In the genomic region with DNA sequence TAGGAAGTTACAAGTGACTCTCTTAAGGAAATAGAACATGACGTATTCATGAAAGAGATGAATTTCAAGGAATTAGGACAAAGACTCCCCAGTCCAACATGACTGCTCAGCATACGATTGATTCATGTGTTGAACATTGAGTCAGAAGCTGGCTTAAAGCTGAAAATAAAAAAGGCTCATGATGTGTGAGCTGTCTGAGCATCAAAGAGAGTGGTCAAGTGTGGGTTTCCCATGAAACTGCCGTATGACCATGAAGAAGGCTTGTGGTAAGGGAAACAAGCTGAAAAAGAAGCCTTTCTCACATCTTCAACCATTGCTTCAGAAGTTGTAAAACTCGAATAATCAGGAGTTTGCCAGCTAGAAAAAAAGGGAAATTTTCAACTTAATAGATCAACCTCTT, we compare ENCODE assay signal across 28 cellular contexts.
DNase-seq lines count a peak whose midpoint lies in the region; ATAC-seq, FAIRE-seq and TF ChIP-seq lines count a peak whose summit lies in the region.
"Had no signal": no experiment of that assay in that cellular context is flagged by ENCODE, and none has a peak within 500 bp of the region (broad histone marks: within the 10 kb centered on the region; RNA-seq: fewer than 3 reads in every experiment).

No MANE protein-coding gene starts in this region.

- H3K4me2 ChIP-seq in BLaER1 (peak overlapping the region; percentile 85), MM.1S (ENCODE audit: low read depth, low read length) (no peak overlapping the region), astrocyte (ENCODE audit: low read length) (no peak overlapping the region)
- H3K4me2 ChIP-seq: SK-N-SH had no signal

- H3K9me3 ChIP-seq in BLaER1 (0 out of 2 replicates have a peak, but pooled peaks cover 6% of the 10 kb centered on the region), MM.1S (replicated peaks; ENCODE audit: insufficient read depth, low read length) (no peaks in the 10 kb centered on the region), astrocyte (ENCODE audit: insufficient read depth, low read depth, low read length) (no peaks in the 10 kb centered on the region)
- H3K9me3 ChIP-seq: MG63, SK-N-SH had no signal

- peak overlapping the region; percentile 66; the same call in 1 of the 2 replicates for H3K27ac ChIP-seq in BLaER1
- no peak overlapping the region for H3K27ac ChIP-seq in MM.1S (ENCODE audit: low read length)
- H3K27ac ChIP-seq in astrocyte (ENCODE audit: low read depth, low read length), result no peak overlapping the region
- H3K27ac ChIP-seq: GM23248 had no signal

- H3K36me3 Mint-ChIP-seq in astrocyte (ENCODE audit: low read depth, unreplicated experiment) (no peaks in the 10 kb centered on the region), mesothelial cell of epicardium (no peaks in the 10 kb centered on the region)

- H3K9me2 ChIP-seq in MM.1S (replicated peaks; ENCODE audit: insufficient read depth, low read length), result no peaks in the 10 kb centered on the region
- H3K9me2 ChIP-seq: SK-N-SH had no signal

- TF ChIP-seq CTCF in MM.1S (IDR thresholded peaks at IDR 0.05; ENCODE audit: low read length) (no peak), astrocyte (IDR thresholded peaks at IDR 0.05; ENCODE audit: insufficient read depth, low read depth, low read length) (no peak), mesothelial cell of epicardium (IDR thresholded peaks at IDR 0.05; ENCODE audit: unreplicated experiment) (no peak)

- H3K27ac Mint-ChIP-seq in astrocyte (ENCODE audit: unreplicated experiment), result no peak overlapping the region
- H3K27ac Mint-ChIP-seq in mesothelial cell of epicardium, result no peak overlapping the region
- H3K27ac Mint-ChIP-seq: CD4-positive, alpha-beta T cell had no signal

- H3K4me1 Mint-ChIP-seq in astrocyte (ENCODE audit: low read depth, unreplicated experiment) (peaks cover 9% of the 10 kb centered on the region), mesothelial cell of epicardium (peaks cover 9% of the 10 kb centered on the region)

- H3K79me2 ChIP-seq in MM.1S (ENCODE audit: low read length) (no peaks in the 10 kb centered on the region), astrocyte (ENCODE audit: insufficient read depth, low read length) (no peaks in the 10 kb centered on the region)

- no peak overlapping the region for H3K4me3 Mint-ChIP-seq in astrocyte (ENCODE audit: unreplicated experiment)
- no peak overlapping the region for H3K4me3 Mint-ChIP-seq in mesothelial cell of epicardium
- H3K4me3 Mint-ChIP-seq: CD4-positive, alpha-beta T cell had no signal

- DNase-seq in MM.1S, result peak; percentile 42
- peak; percentile 58 for DNase-seq in astrocyte (ENCODE audit: low read depth)
- peak; percentile 74 for DNase-seq in foreskin melanocyte
- DNase-seq in mesothelial cell of epicardium (ENCODE audit: low spot score in 2 of 2, unreplicated experiment in 2 of 2), result no peak
- no peak for DNase-seq in NCI-H1092 (lab: John Stamatoyannopoulos, UW)
- DNase-seq in NCI-H524 (lab: John Stamatoyannopoulos, UW), result no peak
- DNase-seq: 8988T; CD4-positive, alpha-beta T cell; DMS79; EL; GDM1; GM23248; H7; IMR-90; KG1; MG63; NCI-H1048; NCI-H1417 treated with DMSO at 0.1 percent for 48 hours; NCI-H187; NCI-H2171 treated with DMSO at 0.1 percent for 48 hours; NCI-H510A treated with DMSO at 0.1 percent for 48 hours; NCI-H748 treated with DMSO at 0.1 percent for 48 hours; PC-3; SK-N-SH; SW 1271 had no signal

- H3F3A ChIP-seq in MM.1S (ENCODE audit: insufficient read depth, low read length), result no peaks in the 10 kb centered on the region

- H3K9ac ChIP-seq in BLaER1 (no peak overlapping the region), MM.1S (ENCODE audit: low read length) (no peak overlapping the region), astrocyte (ENCODE audit: low read length) (no peak overlapping the region)
- H3K9ac ChIP-seq: GM23248, SK-N-SH had no signal

- ATAC-seq in HG02938 (IDR thresholded peaks at IDR 0.05; ENCODE audit: unreplicated experiment), result no peak
- ATAC-seq: PC-3 had no signal

- H3K27me3 Mint-ChIP-seq in astrocyte (ENCODE audit: low read depth, unreplicated experiment), result peaks cover 6% of the 10 kb centered on the region
- H3K27me3 Mint-ChIP-seq in mesothelial cell of epicardium (ENCODE audit: low read depth), result no peaks in the 10 kb centered on the region
- H3K27me3 Mint-ChIP-seq: CD4-positive, alpha-beta T cell had no signal

- H4K20me1 ChIP-seq in BLaER1 (no peaks in the 10 kb centered on the region), MM.1S (ENCODE audit: insufficient read depth, low read length) (no peaks in the 10 kb centered on the region), astrocyte (ENCODE audit: insufficient read depth, low read length) (no peaks in the 10 kb centered on the region)

- H2AFZ ChIP-seq in MM.1S (ENCODE audit: low read length) (no peak overlapping the region), astrocyte (ENCODE audit: low read depth, low read length) (no peak overlapping the region)
- H2AFZ ChIP-seq: GM23248 had no signal

- H3K4me3 ChIP-seq in BLaER1 (peak overlapping the region; percentile 34; the same call in 1 of the 2 replicates), MM.1S (ENCODE audit: low read length) (no peak overlapping the region), astrocyte (ENCODE audit: insufficient read depth, low read depth, low read length) (no peak overlapping the region)
- H3K4me3 ChIP-seq: GM23248, MG63 had no signal

- H3K9me3 Mint-ChIP-seq in astrocyte (ENCODE audit: unreplicated experiment), result peaks cover 3% of the 10 kb centered on the region
- H3K9me3 Mint-ChIP-seq in mesothelial cell of epicardium, result peaks cover 11% of the 10 kb centered on the region

- H3K4me1 ChIP-seq in BLaER1, result peaks cover 76% of the 10 kb centered on the region
- H3K4me1 ChIP-seq in MM.1S (ENCODE audit: low read length), result no peaks in the 10 kb centered on the region
- H3K4me1 ChIP-seq in astrocyte (ENCODE audit: insufficient read depth, low read length), result no peaks in the 10 kb centered on the region

- FAIRE-seq in astrocyte (lab: Jason Lieb, UNC), result no peak
- FAIRE-seq: GM19239 had no signal

- H3K27me3 ChIP-seq in BLaER1, result no peaks in the 10 kb centered on the region
- no peaks in the 10 kb centered on the region for H3K27me3 ChIP-seq in MM.1S (replicated peaks; ENCODE audit: insufficient read depth, low read length)
- no peaks in the 10 kb centered on the region for H3K27me3 ChIP-seq in astrocyte (ENCODE audit: insufficient read depth, low read length)
- H3K27me3 ChIP-seq: MG63 had no signal

- H3K36me3 ChIP-seq in BLaER1 (no peaks in the 10 kb centered on the region), MM.1S (replicated peaks; ENCODE audit: insufficient read depth, low read length) (no peaks in the 10 kb centered on the region), astrocyte (ENCODE audit: insufficient read depth, low read length) (no peaks in the 10 kb centered on the region)
- H3K36me3 ChIP-seq: MG63 had no signal

Comparison
In these comparisons a context has a peak if more than half of its experiments do, and no peak if none do; other contexts are left out.
1. DNase-seq: peak in MM.1S (single experiment), astrocyte (single experiment) and foreskin melanocyte (single experiment); none in mesothelial cell of epicardium (0 of 2), NCI-H1092 (single experiment) and NCI-H524 (0 of 2).